31 cellular contexts compared by ENCODE assay signal in the genomic region with DNA sequence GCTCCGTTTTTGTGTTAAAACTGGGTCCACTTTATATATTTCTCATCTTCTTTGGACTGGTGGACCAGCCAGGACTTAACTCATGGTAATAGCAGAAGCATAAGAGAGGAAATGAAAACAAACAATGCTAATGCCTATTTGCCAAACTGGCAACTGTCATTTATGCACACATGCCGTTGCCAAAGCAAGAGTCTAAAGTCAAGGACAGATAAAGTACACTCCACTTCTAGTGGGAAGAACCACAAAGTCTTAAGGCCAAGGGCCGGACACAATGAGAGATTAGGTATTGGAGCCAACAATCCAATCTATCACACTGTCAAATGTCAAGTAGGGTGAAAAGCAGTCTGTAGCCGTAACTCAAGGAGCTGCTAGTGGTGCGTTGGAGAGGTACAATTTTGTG.
"Had no signal": no experiment of that assay in that cellular context is flagged by ENCODE, and none has a peak within 500 bp of the region (broad histone marks: within the 10 kb centered on the region; RNA-seq: fewer than 3 reads in every experiment).

No MANE protein-coding gene starts in this region.

- H3K36me3 ChIP-seq: ascending aorta, cardiac muscle cell, sigmoid colon, WERI-Rb-1 had no signal

- H3K36me3 Mint-ChIP-seq: activated naive CD4-positive, alpha-beta T cell treated with anti-CD3 and anti-CD28 coated beads, Interleukin-2, amount 10 ng/mL, durations not matched to agents 7 days and 5 days; activated naive CD8-positive, alpha-beta T cell treated with anti-CD3 and anti-CD28 coated beads, Interleukin-2, amount 10 ng/mL, durations not matched to agents 7 days and 5 days; natural killer cell treated with Interleukin-12 subunit alpha and Interleukin-12 subunit beta and Interleukin-15 and Interleukin-18, amount 100 ng/mL, for 72 hours had no signal

- ATAC-seq: activated CD4-positive, CD25-positive, alpha-beta regulatory T cell treated with anti-CD3 and anti-CD28 coated beads, Interleukin-2, amount 50 U/mL, for 24 hours; effector memory CD8-positive, alpha-beta T cell; gastroesophageal sphincter; mucosa of descending colon; natural killer cell treated with Interleukin-12 subunit alpha and Interleukin-12 subunit beta and Interleukin-15 and Interleukin-18, amount 100 ng/mL, for 72 hours; stimulated activated memory B cell treated with anti-CD40 and anti-IgM and Interleukin-4, amounts not matched to agents 10 μg/mL and 1 μg/mL and 100 μg/mL, for 72 hours; stimulated activated naive CD8-positive, alpha-beta T cell treated with anti-CD3 and anti-CD28 coated beads, Interleukin-15, amount 100 ng/mL, for 72 hours; T-helper 17 cell had no signal

- H3K4me3 ChIP-seq: ascending aorta, cardiac muscle cell, gastroesophageal sphincter, hepatocyte, mucosa of descending colon, sigmoid colon, smooth muscle cell had no signal

- H3K27me3 ChIP-seq: ascending aorta, cardiac muscle cell, gastroesophageal sphincter, hepatocyte, sigmoid colon had no signal

- H3K4me1 Mint-ChIP-seq: activated naive CD4-positive, alpha-beta T cell treated with anti-CD3 and anti-CD28 coated beads, Interleukin-2, amount 10 ng/mL, durations not matched to agents 7 days and 5 days; activated naive CD8-positive, alpha-beta T cell treated with anti-CD3 and anti-CD28 coated beads, Interleukin-2, amount 10 ng/mL, durations not matched to agents 7 days and 5 days; stimulated activated memory B cell treated with anti-CD40 and anti-IgM and Interleukin-4, amounts not matched to agents 10 μg/mL and 1 μg/mL and 100 μg/mL, for 72 hours; stimulated activated naive CD8-positive, alpha-beta T cell treated with anti-CD3 and anti-CD28 coated beads, Interleukin-15, amount 100 ng/mL, for 72 hours; T-helper 17 cell had no signal

- H3K27ac ChIP-seq: ascending aorta, cardiac muscle cell, gastroesophageal sphincter, hepatocyte, sigmoid colon, WERI-Rb-1 had no signal

- H3K27ac Mint-ChIP-seq: activated CD4-positive, alpha-beta memory T cell treated with anti-CD3 and anti-CD28 coated beads for 36 hours; activated naive CD4-positive, alpha-beta T cell treated with anti-CD3 and anti-CD28 coated beads, Interleukin-2, amount 10 ng/mL, durations not matched to agents 7 days and 5 days; activated naive CD8-positive, alpha-beta T cell treated with anti-CD3 and anti-CD28 coated beads, Interleukin-2, amount 10 ng/mL, durations not matched to agents 7 days and 5 days; brain; effector memory CD8-positive, alpha-beta T cell; natural killer cell treated with Interleukin-12 subunit alpha and Interleukin-12 subunit beta and Interleukin-15 and Interleukin-18, amount 100 ng/mL, for 72 hours; stimulated activated memory B cell treated with anti-CD40 and anti-IgM and Interleukin-4, amounts not matched to agents 10 μg/mL and 1 μg/mL and 100 μg/mL, for 72 hours; stimulated activated naive CD8-positive, alpha-beta T cell treated with anti-CD3 and anti-CD28 coated beads, Interleukin-15, amount 100 ng/mL, for 72 hours; T-helper 17 cell; type B pancreatic cell had no signal

- H3K9me3 ChIP-seq: ascending aorta, gastroesophageal sphincter, mucosa of descending colon, sigmoid colon had no signal

- H3K27me3 Mint-ChIP-seq: activated naive CD4-positive, alpha-beta T cell treated with anti-CD3 and anti-CD28 coated beads, Interleukin-2, amount 10 ng/mL, durations not matched to agents 7 days and 5 days; activated naive CD8-positive, alpha-beta T cell treated with anti-CD3 and anti-CD28 coated beads, Interleukin-2, amount 10 ng/mL, durations not matched to agents 7 days and 5 days; brain; effector memory CD8-positive, alpha-beta T cell; stimulated activated memory B cell treated with anti-CD40 and anti-IgM and Interleukin-4, amounts not matched to agents 10 μg/mL and 1 μg/mL and 100 μg/mL, for 72 hours; stimulated activated naive CD8-positive, alpha-beta T cell treated with anti-CD3 and anti-CD28 coated beads, Interleukin-15, amount 100 ng/mL, for 72 hours; T-helper 17 cell; type B pancreatic cell had no signal

- H3K4me3 Mint-ChIP-seq: activated CD4-positive, alpha-beta memory T cell treated with anti-CD3 and anti-CD28 coated beads for 36 hours; activated naive CD4-positive, alpha-beta T cell treated with anti-CD3 and anti-CD28 coated beads, Interleukin-2, amount 10 ng/mL, durations not matched to agents 7 days and 5 days; activated naive CD8-positive, alpha-beta T cell treated with anti-CD3 and anti-CD28 coated beads, Interleukin-2, amount 10 ng/mL, durations not matched to agents 7 days and 5 days; brain; effector memory CD8-positive, alpha-beta T cell; natural killer cell treated with Interleukin-12 subunit alpha and Interleukin-12 subunit beta and Interleukin-15 and Interleukin-18, amount 100 ng/mL, for 72 hours; stimulated activated memory B cell treated with anti-CD40 and anti-IgM and Interleukin-4, amounts not matched to agents 10 μg/mL and 1 μg/mL and 100 μg/mL, for 72 hours; stimulated activated naive CD8-positive, alpha-beta T cell treated with anti-CD3 and anti-CD28 coated beads, Interleukin-15, amount 100 ng/mL, for 72 hours; T-helper 17 cell; type B pancreatic cell had no signal

- DNase-seq: activated CD4-positive, alpha-beta memory T cell treated with anti-CD3 and anti-CD28 coated beads for 36 hours; activated CD4-positive, alpha-beta T cell treated with anti-CD3 and anti-CD28 coated beads for 48 hours; activated CD8-positive, alpha-beta memory T cell treated with anti-CD3 and anti-CD28 coated beads, Interleukin-2, amount 50 U/mL, for 4 hours; activated gamma-delta T cell; activated naive CD4-positive, alpha-beta T cell treated with anti-CD3 and anti-CD28 coated beads, Interleukin-2, amount 10 ng/mL, durations not matched to agents 7 days and 5 days; activated naive CD8-positive, alpha-beta T cell treated with anti-CD3 and anti-CD28 coated beads, Interleukin-2, amount 10 ng/mL, durations not matched to agents 7 days and 5 days; activated T-cell treated with anti-CD3 and anti-CD28 coated beads, Interleukin-2, amount 50 U/mL, for 1 hour; cortex of kidney; effector memory CD8-positive, alpha-beta T cell; erythroblast; left cardiac atrium; mucosa of descending colon; sigmoid colon; stimulated activated CD4-positive, alpha-beta T cell treated with anti-CD3 and anti-CD28 coated beads, Interleukin-1b, Interleukin-23, amount 100 ng/mL, for 48 hours; stimulated activated CD4-positive, alpha-beta T cell treated with anti-CD3 and anti-CD28 coated beads, Interleukin-4, amount 100 ng/mL, for 4 hours; stimulated activated CD8-positive, alpha-beta memory T cell treated with anti-CD3 and anti-CD28 coated beads, Interleukin-4, amount 100 ng/mL, for 48 hours; stimulated activated naive CD8-positive, alpha-beta T cell treated with anti-CD3 and anti-CD28 coated beads, Interleukin-15, amount 100 ng/mL, for 72 hours; substantia nigra; T-helper 17 cell; T1000; WERI-Rb-1 had no signal

- H3K4me1 ChIP-seq: ascending aorta, gastroesophageal sphincter, sigmoid colon had no signal
